In genomic region chr2:121189656-121190381, GRCh38 we compare ENCODE assay signal across 13 cellular contexts.
"Had no signal": no experiment of that assay in that cellular context is flagged by ENCODE, and none has a peak within 500 bp of the region (broad histone marks: within the 10 kb centered on the region; RNA-seq: fewer than 3 reads in every experiment).

No MANE protein-coding gene starts in this region.

- H3K9me3 Mint-ChIP-seq: activated naive CD8-positive, alpha-beta T cell treated with anti-CD3 and anti-CD28 coated beads for 36 hours; activated T-cell treated with anti-CD3 and anti-CD28 coated beads, Interleukin-2, amount 50 U/mL, for 4 hours; nephron; stimulated activated naive CD8-positive, alpha-beta T cell treated with anti-CD3 and anti-CD28 coated beads, Interleukin-15, amount 100 ng/mL, for 72 hours had no signal

- H3K4me3 ChIP-seq: thoracic aorta, vagina had no signal

- H3K4me1 ChIP-seq: vagina had no signal

- H3K36me3 Mint-ChIP-seq: activated CD8-positive, alpha-beta memory T cell treated with anti-CD3 and anti-CD28 coated beads, Interleukin-2, amount 10 ng/mL, durations not matched to agents 7 days and 5 days; activated naive CD8-positive, alpha-beta T cell treated with anti-CD3 and anti-CD28 coated beads for 36 hours had no signal

- DNase-seq: activated CD4-positive, alpha-beta T cell treated with anti-CD3 and anti-CD28 coated beads for 1 hour; activated CD4-positive, alpha-beta T cell treated with anti-CD3 and anti-CD28 coated beads, Interleukin-2, amount 50 U/mL, for 48 hours; activated CD8-positive, alpha-beta memory T cell treated with anti-CD3 and anti-CD28 coated beads, Interleukin-2, amount 10 ng/mL, durations not matched to agents 7 days and 5 days; activated gamma-delta T cell treated with Interleukin-2 at 50 U/mL for 16 hours; activated naive CD8-positive, alpha-beta T cell treated with anti-CD3 and anti-CD28 coated beads for 36 hours; activated T-cell treated with anti-CD3 and anti-CD28 coated beads, Interleukin-2, amount 50 U/mL, for 4 hours; hippocampal formation; mammary epithelial cell; stimulated activated CD4-positive, alpha-beta T cell treated with anti-CD3 and anti-CD28 coated beads, Interleukin-4, amount 100 ng/mL, for 4 hours; stimulated activated naive CD8-positive, alpha-beta T cell treated with anti-CD3 and anti-CD28 coated beads, Interleukin-15, amount 100 ng/mL, for 72 hours had no signal

- H3K27ac ChIP-seq: thoracic aorta, vagina had no signal

- H3K4me3 Mint-ChIP-seq: activated CD8-positive, alpha-beta memory T cell treated with anti-CD3 and anti-CD28 coated beads, Interleukin-2, amount 10 ng/mL, durations not matched to agents 7 days and 5 days; activated naive CD8-positive, alpha-beta T cell treated with anti-CD3 and anti-CD28 coated beads for 36 hours; activated T-cell treated with anti-CD3 and anti-CD28 coated beads, Interleukin-2, amount 50 U/mL, for 4 hours; nephron; stimulated activated naive CD8-positive, alpha-beta T cell treated with anti-CD3 and anti-CD28 coated beads, Interleukin-15, amount 100 ng/mL, for 72 hours had no signal

- H3K36me3 ChIP-seq: thoracic aorta, vagina had no signal

- H3K4me1 Mint-ChIP-seq: activated naive CD8-positive, alpha-beta T cell treated with anti-CD3 and anti-CD28 coated beads for 36 hours; stimulated activated naive CD8-positive, alpha-beta T cell treated with anti-CD3 and anti-CD28 coated beads, Interleukin-15, amount 100 ng/mL, for 72 hours had no signal

- H3K9me3 ChIP-seq: thoracic aorta, vagina had no signal

- ATAC-seq: activated CD8-positive, alpha-beta memory T cell treated with anti-CD3 and anti-CD28 coated beads, Interleukin-2, amount 10 ng/mL, durations not matched to agents 7 days and 5 days; activated T-cell treated with anti-CD3 and anti-CD28 coated beads, Interleukin-2, amount 50 U/mL, for 4 hours; stimulated activated naive CD8-positive, alpha-beta T cell treated with anti-CD3 and anti-CD28 coated beads, Interleukin-15, amount 100 ng/mL, for 72 hours had no signal

- H3K27ac Mint-ChIP-seq: activated CD8-positive, alpha-beta memory T cell treated with anti-CD3 and anti-CD28 coated beads, Interleukin-2, amount 10 ng/mL, durations not matched to agents 7 days and 5 days; activated naive CD8-positive, alpha-beta T cell treated with anti-CD3 and anti-CD28 coated beads for 36 hours; nephron had no signal

- H3K27me3 Mint-ChIP-seq: activated CD8-positive, alpha-beta memory T cell treated with anti-CD3 and anti-CD28 coated beads, Interleukin-2, amount 10 ng/mL, durations not matched to agents 7 days and 5 days; stimulated activated naive CD8-positive, alpha-beta T cell treated with anti-CD3 and anti-CD28 coated beads, Interleukin-15, amount 100 ng/mL, for 72 hours had no signal

- H3K27me3 ChIP-seq: vagina had no signal
